ENCODE assay signal across 9 cellular contexts in the genomic region with DNA sequence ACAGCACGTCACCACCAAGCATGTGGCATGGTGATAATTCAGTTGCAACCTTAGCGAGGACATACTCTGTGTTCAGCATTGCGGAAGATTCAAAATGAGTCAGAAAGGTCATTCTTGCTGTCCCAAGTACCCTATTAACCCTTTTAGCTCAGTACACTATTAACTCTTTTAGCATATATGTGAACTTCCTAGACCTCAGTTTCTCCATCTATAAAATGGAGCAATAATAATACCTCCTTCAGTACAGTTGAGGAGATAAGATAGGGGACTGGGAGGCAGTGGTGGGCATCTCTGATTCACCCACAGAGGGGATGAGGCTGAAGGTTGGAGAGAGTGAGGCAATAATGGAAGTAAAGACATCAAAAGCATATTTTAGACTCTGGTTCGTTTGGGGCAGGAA.
"Had no signal": no experiment of that assay in that cellular context is flagged by ENCODE, and none has a peak within 500 bp of the region (broad histone marks: within the 10 kb centered on the region; RNA-seq: fewer than 3 reads in every experiment).

No MANE protein-coding gene starts in this region.

- H3K27me3 Mint-ChIP-seq: IgD-negative memory B cell had no signal

- H3K27ac ChIP-seq: HL-60, KMS-11 had no signal

- H3K9ac ChIP-seq: KMS-11 had no signal

- FAIRE-seq: HTR-8/SVneo had no signal

- DNase-seq: IMR-90, Karpas-422, Kasumi-1, KBM-7, KG1 had no signal

- H3K4me2 ChIP-seq: KMS-11 had no signal

- H3K4me3 Mint-ChIP-seq: IgD-negative memory B cell had no signal

- H3K27ac Mint-ChIP-seq: IgD-negative memory B cell had no signal
